ENCODE assay signal across 24 cellular contexts in the genomic region with DNA sequence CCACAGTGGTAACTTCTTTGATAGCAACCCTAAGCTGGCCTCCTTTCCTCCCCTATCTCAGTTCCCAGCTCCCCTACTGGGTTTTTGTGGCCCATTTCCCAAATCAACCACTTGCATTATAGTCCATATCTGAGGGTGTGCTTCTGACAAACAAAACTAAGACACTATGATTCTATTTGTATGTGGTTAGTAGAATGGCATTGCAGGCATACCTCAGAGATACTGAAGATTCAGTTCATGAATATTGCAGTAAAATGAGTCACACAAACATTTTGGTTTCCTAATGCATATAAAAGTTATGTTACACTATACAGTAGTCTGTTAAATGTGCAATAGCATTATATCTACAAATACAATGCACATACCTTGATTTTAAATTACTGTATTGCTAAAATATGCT. TPM values are rescaled to one million over a fixed set of nuclear protein-coding genes. Genes with fewer than 3 reads are reported as not detected.
DNase-seq lines count a peak whose midpoint lies in the region; ATAC-seq and TF ChIP-seq lines count a peak whose summit lies in the region.
"Had no signal": no experiment of that assay in that cellular context is flagged by ENCODE, and none has a peak within 500 bp of the region (broad histone marks: within the 10 kb centered on the region; RNA-seq: fewer than 3 reads in every experiment).

No MANE protein-coding gene starts in this region.

- H3K9me3 Mint-ChIP-seq in stimulated activated naive CD8-positive, alpha-beta T cell treated with anti-CD3 and anti-CD28 coated beads, Interleukin-15, amount 100 ng/mL, for 72 hours, result no peaks in the 10 kb centered on the region
- no peaks in the 10 kb centered on the region; the same call in 1 of the 2 replicates for H3K9me3 Mint-ChIP-seq in WTC11
- H3K9me3 Mint-ChIP-seq: activated naive CD4-positive, alpha-beta T cell treated with anti-CD3 and anti-CD28 coated beads, Interleukin-2, amount 50 U/mL, for 72 hours; activated T-helper 2 cell treated with anti-CD3 and anti-CD28 coated beads, Interferon-gamma antibody, Interleukin-2, Interleukin-4, amounts not matched to agents 10 μg/mL and 5 μg/mL and 100 μg/mL, durations not matched to agents 14 hours and 24 hours and 36 hours; H9 had no signal

- CTCF ChIA-PET in WTC11 (lab: Charles Lee), result no interaction called here

- no peak for TF ChIP-seq CTCF in fibroblast of pulmonary artery (IDR thresholded peaks at IDR 0.05; ENCODE audit: low read length, missing control alignments)
- no peak for TF ChIP-seq CTCF in WTC11 (IDR thresholded peaks at IDR 0.05)

- H3K9me3 ChIP-seq in adipocyte (ENCODE audit: control insufficient read depth, low read length), result no peaks in the 10 kb centered on the region
- H3K9me3 ChIP-seq: BE2C, body of pancreas, SK-N-SH had no signal

- peak; percentile 55 for ATAC-seq in stimulated activated naive CD8-positive, alpha-beta T cell treated with anti-CD3 and anti-CD28 coated beads, Interleukin-15, amount 100 ng/mL, for 72 hours
- ATAC-seq in stimulated activated naive CD8-positive, alpha-beta T cell treated with anti-CD3 and anti-CD28 coated beads, Interleukin-15, Interleukin-2, amounts not matched to agents 100 U/mL and 50 U/mL, for 24 hours, result no peak
- ATAC-seq in WTC11 (no peak), GM21515 (IDR thresholded peaks at IDR 0.05; ENCODE audit: unreplicated experiment) (no peak), GM21619 (IDR thresholded peaks at IDR 0.05; ENCODE audit: unreplicated experiment) (no peak)
- ATAC-seq: body of pancreas, HepG2, sciatic nerve had no signal

- no peaks in the 10 kb centered on the region for H3K36me3 ChIP-seq in adipocyte (ENCODE audit: control insufficient read depth, insufficient read depth, low read length, severe bottlenecking)
- H3K36me3 ChIP-seq: BE2C had no signal

- peaks cover 17% of the 10 kb centered on the region for H3K27me3 Mint-ChIP-seq in stimulated activated naive CD8-positive, alpha-beta T cell treated with anti-CD3 and anti-CD28 coated beads, Interleukin-15, amount 100 ng/mL, for 72 hours
- H3K27me3 Mint-ChIP-seq in WTC11 (ENCODE audit: low read depth), result peaks cover 4% of the 10 kb centered on the region; the same call in 1 of the 2 replicates

- no peak overlapping the region for H3K27ac Mint-ChIP-seq in stimulated activated naive CD8-positive, alpha-beta T cell treated with anti-CD3 and anti-CD28 coated beads, Interleukin-15, amount 100 ng/mL, for 72 hours
- no peak overlapping the region for H3K27ac Mint-ChIP-seq in WTC11
- H3K27ac Mint-ChIP-seq: activated naive CD4-positive, alpha-beta T cell treated with anti-CD3 and anti-CD28 coated beads, Interleukin-2, amount 50 U/mL, for 72 hours; activated T-helper 2 cell treated with anti-CD3 and anti-CD28 coated beads, Interferon-gamma antibody, Interleukin-2, Interleukin-4, amounts not matched to agents 10 μg/mL and 5 μg/mL and 100 μg/mL, durations not matched to agents 14 hours and 24 hours and 36 hours; H9 had no signal

- H3K4me1 ChIP-seq in adipocyte (ENCODE audit: control insufficient read depth, insufficient read depth, low read length), result peaks cover 19% of the 10 kb centered on the region

- H3K27me3 ChIP-seq in adipocyte (replicated peaks; ENCODE audit: control insufficient read depth, insufficient read depth, low read length), result peaks cover 3% of the 10 kb centered on the region
- H3K27me3 ChIP-seq: body of pancreas had no signal

- POLR2A ChIA-PET in WTC11 (lab: Charles Lee), result no interaction called here

- DNase-seq in stimulated activated naive CD8-positive, alpha-beta T cell treated with anti-CD3 and anti-CD28 coated beads, Interleukin-15, amount 100 ng/mL, for 72 hours, result no peak
- no peak for DNase-seq in stimulated activated naive CD8-positive, alpha-beta T cell treated with anti-CD3 and anti-CD28 coated beads, Interleukin-15, Interleukin-2, amounts not matched to agents 100 U/mL and 50 U/mL, for 24 hours
- DNase-seq in adipocyte (ENCODE audit: low read depth), result peak; percentile 47
- DNase-seq in fibroblast of pulmonary artery (ENCODE audit: low read depth), result peak; percentile 36
- DNase-seq in WTC11 (ENCODE audit: low spot score), result no peak
- no peak for DNase-seq in activated CD8-positive, alpha-beta memory T cell treated with anti-CD3 and anti-CD28 coated beads for 24 hours
- DNase-seq: activated CD4-positive, alpha-beta T cell treated with anti-CD3 and anti-CD28 coated beads, Interleukin-2, amount 50 U/mL, for 1 hour; BE2C; body of pancreas; DMS79; H9; mesendoderm; NCI-H1105; NCI-H1930; NCI-H748 treated with DMSO at 0.1 percent for 48 hours; RPMI8226; SK-N-SH had no signal

- H3K36me3 Mint-ChIP-seq in WTC11, result no peaks in the 10 kb centered on the region
- H3K36me3 Mint-ChIP-seq: activated naive CD4-positive, alpha-beta T cell treated with anti-CD3 and anti-CD28 coated beads, Interleukin-2, amount 50 U/mL, for 72 hours had no signal

- H3K9ac ChIP-seq in adipocyte (ENCODE audit: low read length), result no peak overlapping the region
- H3K9ac ChIP-seq: SK-N-SH had no signal

- no peak overlapping the region for H3K4me3 ChIP-seq in adipocyte (ENCODE audit: low read length)
- H3K4me3 ChIP-seq in fibroblast of pulmonary artery (replicated peaks; ENCODE audit: low read depth, low read length), result no peak overlapping the region
- H3K4me3 ChIP-seq: body of pancreas, coronary artery had no signal

- H3K4me1 Mint-ChIP-seq in stimulated activated naive CD8-positive, alpha-beta T cell treated with anti-CD3 and anti-CD28 coated beads, Interleukin-15, amount 100 ng/mL, for 72 hours, result peaks cover 6% of the 10 kb centered on the region
- H3K4me1 Mint-ChIP-seq in WTC11, result no peaks in the 10 kb centered on the region
- H3K4me1 Mint-ChIP-seq: H9 had no signal

- no peak overlapping the region for H3K4me3 Mint-ChIP-seq in stimulated activated naive CD8-positive, alpha-beta T cell treated with anti-CD3 and anti-CD28 coated beads, Interleukin-15, amount 100 ng/mL, for 72 hours
- H3K4me3 Mint-ChIP-seq in WTC11, result no peak overlapping the region
- H3K4me3 Mint-ChIP-seq: H9 had no signal

TF ChIP-seq in WTC11, 78 proteins besides CTCF, POLR2A, EP300 and RAD21:
- TF ChIP-seq, protein P1, sequence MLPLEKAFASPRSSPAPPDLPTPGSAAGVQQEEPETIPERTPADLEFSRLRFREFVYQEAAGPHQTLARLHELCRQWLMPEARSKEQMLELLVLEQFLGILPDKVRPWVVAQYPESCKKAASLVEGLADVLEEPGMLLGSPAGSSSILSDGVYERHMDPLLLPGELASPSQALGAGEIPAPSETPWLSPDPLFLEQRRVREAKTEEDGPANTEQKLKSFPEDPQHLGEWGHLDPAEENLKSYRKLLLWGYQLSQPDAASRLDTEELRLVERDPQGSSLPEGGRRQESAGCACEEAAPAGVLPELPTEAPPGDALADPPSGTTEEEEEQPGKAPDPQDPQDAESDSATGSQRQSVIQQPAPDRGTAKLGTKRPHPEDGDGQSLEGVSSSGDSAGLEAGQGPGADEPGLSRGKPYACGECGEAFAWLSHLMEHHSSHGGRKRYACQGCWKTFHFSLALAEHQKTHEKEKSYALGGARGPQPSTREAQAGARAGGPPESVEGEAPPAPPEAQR (CRISPR knock-in tag; IDR thresholded peaks at IDR 0.05), result no peak
- TF ChIP-seq NFATC4 (CRISPR knock-in tag; IDR thresholded peaks at IDR 0.05) (no peak), E2F5 (CRISPR knock-in tag; IDR thresholded peaks at IDR 0.05) (no peak)
TF ChIP-seq in WTC11: peak in this region for 0.

RNA-seq across cellular contexts. Expression of gene TMEM243, which starts 15.4 kb away (rescaled TPM):
- total RNA-seq in WTC11 (2021), result 24.2 to 29.0 TPM (median 25.9 TPM) in 3 replicates

Comparison
In these comparisons a context has a peak if more than half of its experiments do, and no peak if none do; other contexts are left out.
1. DNase-seq: peak in adipocyte (single experiment) and fibroblast of pulmonary artery (single experiment); none in stimulated activated naive CD8-positive, alpha-beta T cell treated with anti-CD3 and anti-CD28 coated beads, Interleukin-15, amount 100 ng/mL, for 72 hours (0 of 2), stimulated activated naive CD8-positive, alpha-beta T cell treated with anti-CD3 and anti-CD28 coated beads, Interleukin-15, Interleukin-2, amounts not matched to agents 100 U/mL and 50 U/mL, for 24 hours (single experiment), WTC11 (single experiment) and activated CD8-positive, alpha-beta memory T cell treated with anti-CD3 and anti-CD28 coated beads for 24 hours (single experiment).